ENCODE assay signal across 22 cellular contexts in the genomic region with DNA sequence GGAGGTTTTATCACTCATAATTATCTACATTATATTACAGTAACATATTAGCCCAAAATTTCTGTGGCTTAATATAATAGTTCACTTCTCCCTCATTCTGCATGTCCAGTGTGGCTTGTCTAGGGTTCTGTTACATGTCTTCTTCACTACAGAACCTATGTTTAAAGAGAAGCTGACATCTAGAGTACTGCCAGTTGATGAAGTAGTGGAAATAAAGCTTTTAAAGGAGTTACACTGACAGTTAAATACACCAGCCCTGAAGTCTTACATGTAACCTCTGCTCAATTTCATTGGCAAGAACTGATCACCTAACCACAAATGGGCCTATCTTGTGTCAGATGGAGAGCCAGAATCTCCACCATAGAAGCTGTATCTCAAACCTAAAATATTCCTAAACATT.
"Had no signal": no experiment of that assay in that cellular context is flagged by ENCODE, and none has a peak within 500 bp of the region (broad histone marks: within the 10 kb centered on the region; RNA-seq: fewer than 3 reads in every experiment).

No MANE protein-coding gene starts in this region.

- H3K4me3 ChIP-seq: esophagus squamous epithelium, heart right ventricle, mucosa of descending colon, smooth muscle cell, suprapubic skin, thyroid gland, upper lobe of left lung, uterus had no signal

- H3K36me3 ChIP-seq: esophagus squamous epithelium, heart right ventricle, suprapubic skin, thyroid gland, upper lobe of left lung, uterus had no signal

- ATAC-seq: effector memory CD8-positive, alpha-beta T cell; heart right ventricle; left lobe of liver; mucosa of descending colon; natural killer cell; right cardiac atrium had no signal

- H3K9me3 ChIP-seq: esophagus squamous epithelium, heart right ventricle, mucosa of descending colon, suprapubic skin, thyroid gland, upper lobe of left lung, uterus had no signal

- H3K27ac Mint-ChIP-seq: dendritic cell treated with granulocyte-macrophage colony-stimulating factor and Interleukin-4, amounts not matched to agents 40 ng/mL and 50 ng/mL, for 4 days; natural killer cell had no signal

- H3K9me3 Mint-ChIP-seq: dendritic cell treated with granulocyte-macrophage colony-stimulating factor and Interleukin-4, amounts not matched to agents 40 ng/mL and 50 ng/mL, for 4 days; effector memory CD8-positive, alpha-beta T cell; natural killer cell; neural crest cell had no signal

- H3K4me1 ChIP-seq: uterus had no signal

- H3K36me3 Mint-ChIP-seq: natural killer cell had no signal

- H3K4me3 Mint-ChIP-seq: dendritic cell treated with granulocyte-macrophage colony-stimulating factor and Interleukin-4, amounts not matched to agents 40 ng/mL and 50 ng/mL, for 4 days; effector memory CD8-positive, alpha-beta T cell; natural killer cell; neural crest cell had no signal

- H3K27ac ChIP-seq: epithelial cell of prostate, esophagus squamous epithelium, heart right ventricle, suprapubic skin, thyroid gland, upper lobe of left lung, uterus had no signal

- H3K27me3 Mint-ChIP-seq: dendritic cell treated with granulocyte-macrophage colony-stimulating factor and Interleukin-4, amounts not matched to agents 40 ng/mL and 50 ng/mL, for 4 days; effector memory CD8-positive, alpha-beta T cell had no signal

- DNase-seq: effector memory CD8-positive, alpha-beta T cell; esophagus squamous epithelium; foreskin melanocyte; heart right ventricle; hypothalamus; kidney glomerular epithelial cell; mammary epithelial cell; mucosa of descending colon; natural killer cell; posterior cingulate gyrus; right cardiac atrium; stimulated activated CD4-positive, alpha-beta T cell treated with anti-CD3 and anti-CD28 coated beads, Interleukin-2, amount 100 ng/mL, for 48 hours; stimulated activated naive CD4-positive, alpha-beta T cell treated with Interleukin-2 at 50 U/mL for 16 hours; thyroid gland; upper lobe of left lung; uterus had no signal

- H3K27me3 ChIP-seq: esophagus squamous epithelium, heart right ventricle, suprapubic skin, thyroid gland, upper lobe of left lung, uterus had no signal
